7 cellular contexts compared by ENCODE assay signal in the genomic region with DNA sequence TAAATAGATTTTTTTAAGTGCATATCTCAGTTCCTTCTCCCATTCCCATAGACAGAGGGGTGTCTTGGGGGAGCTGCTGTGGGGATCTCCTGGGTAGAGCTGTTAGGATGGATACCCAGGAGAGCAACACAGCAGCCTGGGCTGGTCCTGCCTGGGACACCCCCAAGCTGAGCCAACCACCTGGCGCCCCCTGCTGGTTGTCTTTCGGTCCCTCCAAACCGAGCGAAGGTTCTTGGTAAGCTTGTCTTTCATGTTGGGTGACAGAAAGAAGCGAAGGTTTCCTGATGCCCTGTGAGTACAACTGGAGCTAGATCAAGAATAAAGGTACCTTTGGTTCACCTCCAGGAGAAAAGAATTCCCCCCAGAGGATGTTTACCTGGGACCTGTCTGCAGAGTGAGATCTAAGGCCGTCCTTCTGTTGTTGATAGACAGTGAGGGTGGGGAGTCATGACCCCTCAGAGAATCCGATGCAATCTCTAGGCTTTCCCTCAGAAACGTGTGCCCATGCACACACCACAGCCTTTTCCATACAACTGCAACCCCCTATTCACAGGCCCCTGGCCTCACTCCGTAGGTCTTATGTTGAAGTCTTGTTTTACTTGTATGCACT. TPM values are rescaled to one million over a fixed set of nuclear protein-coding genes. Genes with fewer than 3 reads are reported as not detected.
DNase-seq lines count a peak whose midpoint lies in the region; ATAC-seq and TF ChIP-seq lines count a peak whose summit lies in the region.

No MANE protein-coding gene starts in this region.

- WGBS in mesendoderm (ENCODE audit: extremely low coverage, insufficient coverage, low lambda C conversion rate): no CpG with 5 or more reads among the region's 9 CpGs

- H4K8ac ChIP-seq in mesendoderm (ENCODE audit: low read depth, low read length): no peak overlapping the region

- peaks cover 30% of the 10 kb centered on the region for H3K4me1 Mint-ChIP-seq in activated CD4-positive, alpha-beta memory T cell treated with anti-CD3 and anti-CD28 coated beads for 36 hours (ENCODE audit: low read depth)

- no peak overlapping the region for H3K4me3 ChIP-seq in mesendoderm (ENCODE audit: low read length)

- peaks cover 11% of the 10 kb centered on the region for H3K36me3 ChIP-seq in mesendoderm (ENCODE audit: control insufficient read depth, insufficient read depth, low read length)

- H3K4me3 Mint-ChIP-seq in activated CD4-positive, alpha-beta memory T cell treated with anti-CD3 and anti-CD28 coated beads for 36 hours: no peak overlapping the region

- no peaks in the 10 kb centered on the region for H3K9me3 Mint-ChIP-seq in activated CD4-positive, alpha-beta memory T cell treated with anti-CD3 and anti-CD28 coated beads for 36 hours

- TF ChIP-seq CTCF in GM10248 (IDR thresholded peaks at IDR 0.05; ENCODE audit: control extremely low read depth, extremely low read depth, low read depth, missing control alignments): peak; percentile 83

- H3K23ac ChIP-seq in mesendoderm (ENCODE audit: low read length): no peak overlapping the region

- H3K27ac ChIP-seq in mesendoderm (ENCODE audit: low read depth, low read length): no peak overlapping the region

- H3K56ac ChIP-seq in mesendoderm (ENCODE audit: low read length): no peak overlapping the region

- CTCF ChIA-PET in GM10248 (lab: Yijun Ruan, JAX): interaction anchor here (0.9 to 6.8 kb wide), 45 partner anchors 12 to 571 kb away, joined by 3 to 115 read pairs (median 4); no protein-coding TSS in a partner anchor
- CTCF ChIA-PET in activated CD4-positive, alpha-beta memory T cell treated with anti-CD3 and anti-CD28 coated beads for 36 hours (lab: Charles Lee): interaction anchor here (0.6 to 9.4 kb wide), 41 partner anchors 12 to 545 kb away, joined by 3 to 172 read pairs (median 5); no protein-coding TSS in a partner anchor

- H4K5ac ChIP-seq in mesendoderm (ENCODE audit: low read length): no peak overlapping the region

- H2BK5ac ChIP-seq in mesendoderm (ENCODE audit: low read length): no peak overlapping the region

- H3K4ac ChIP-seq in mesendoderm (ENCODE audit: low read depth, low read length): no peak overlapping the region

- intact Hi-C loops in activated CD4-positive, alpha-beta memory T cell treated with anti-CD3 and anti-CD28 coated beads for 36 hours (cut with micrococcal nuclease): loop anchor here (1.0 to 5.0 kb wide), 3 partner anchors 42 to 230 kb away; no protein-coding TSS in a partner anchor

- peaks cover 17% of the 10 kb centered on the region for H3K79me1 ChIP-seq in mesendoderm (ENCODE audit: low read length)

- DNase-seq in GM10248 (ENCODE audit: extremely low spot score) (peak; percentile 77), NCI-H345 treated with DMSO at 0.1 percent for 48 hours (lab: John Stamatoyannopoulos, UW; ENCODE audit: unreplicated experiment) (peak; percentile 39), ecto neural progenitor cell (ENCODE audit: low spot score) (peak; percentile 85), mesendoderm (peak; percentile 86)
- DNase-seq in activated CD4-positive, alpha-beta memory T cell treated with anti-CD3 and anti-CD28 coated beads for 36 hours: peak; percentile 92
- DNase-seq in stimulated activated CD8-positive, alpha-beta memory T cell treated with anti-CD3 and anti-CD28 coated beads, Interleukin-4, amount 100 ng/mL, for 4 hours (ENCODE audit: low read depth in 2 of 2, low spot score in 1 of 2): peak; percentile 60 to 81

- peak; percentile 84 for ATAC-seq in HG02642 (IDR thresholded peaks at IDR 0.05; ENCODE audit: poor library complexity, unreplicated experiment)

- H3K4me1 ChIP-seq in mesendoderm (ENCODE audit: control insufficient read depth, low read depth, low read length): no peaks in the 10 kb centered on the region

- H3K18ac ChIP-seq in mesendoderm (ENCODE audit: low read length): no peak overlapping the region

- no peaks in the 10 kb centered on the region for H3K27me3 ChIP-seq in mesendoderm (ENCODE audit: insufficient read depth, low read length, poor library complexity)

- no peak overlapping the region for H3K27ac Mint-ChIP-seq in activated CD4-positive, alpha-beta memory T cell treated with anti-CD3 and anti-CD28 coated beads for 36 hours

- H3K79me2 ChIP-seq in mesendoderm (ENCODE audit: control insufficient read depth, insufficient read depth, low read length): peaks cover 4% of the 10 kb centered on the region

- no peaks in the 10 kb centered on the region for H3K27me3 Mint-ChIP-seq in activated CD4-positive, alpha-beta memory T cell treated with anti-CD3 and anti-CD28 coated beads for 36 hours

- POLR2A ChIA-PET in GM10248 (lab: Yijun Ruan, JAX): no interaction called here
- POLR2A ChIA-PET in activated CD4-positive, alpha-beta memory T cell treated with anti-CD3 and anti-CD28 coated beads for 36 hours (lab: Charles Lee): interaction anchor here (1.1 to 1.5 kb wide), 3 partner anchors 11 to 113 kb away, joined by 3 to 6 read pairs (median 5); no protein-coding TSS in a partner anchor

- no peak overlapping the region for H2BK15ac ChIP-seq in mesendoderm (replicated peaks; ENCODE audit: low read depth)

- no peak overlapping the region for H3K4me2 ChIP-seq in mesendoderm (ENCODE audit: low read length)

- H2BK120ac ChIP-seq in mesendoderm (ENCODE audit: low read depth, low read length): no peak overlapping the region

- H2AK5ac ChIP-seq in mesendoderm (ENCODE audit: low read length): no peak overlapping the region

- H3K9ac ChIP-seq in mesendoderm (ENCODE audit: low read length): no peak overlapping the region

- H3K36me3 Mint-ChIP-seq in activated CD4-positive, alpha-beta memory T cell treated with anti-CD3 and anti-CD28 coated beads for 36 hours: peaks cover 45% of the 10 kb centered on the region

RNA-seq across cellular contexts. Expression of gene SNX9, which starts 50.8 kb away (rescaled TPM):
- 10 to 100 TPM; 59.3 to 59.7 TPM for total RNA-seq in activated CD4-positive, alpha-beta memory T cell treated with anti-CD3 and anti-CD28 coated beads for 36 hours
- 28.5 TPM for polyA plus RNA-seq in mesendoderm (2013, experiment 1 of 2)
- 29.3 TPM for polyA plus RNA-seq in mesendoderm (2013, experiment 2 of 2)

Comparison
In these comparisons a context has a peak if more than half of its experiments do, and no peak if none do; other contexts are left out.
1. DNase-seq: peak in every context shown above with its lines; median percentile 92 in activated CD4-positive, alpha-beta memory T cell treated with anti-CD3 and anti-CD28 coated beads for 36 hours; 86 in mesendoderm; 85 in ecto neural progenitor cell; 77 in GM10248; 70 in stimulated activated CD8-positive, alpha-beta memory T cell treated with anti-CD3 and anti-CD28 coated beads, Interleukin-4, amount 100 ng/mL, for 4 hours; 39 in NCI-H345 treated with DMSO at 0.1 percent for 48 hours.